Comparison of ENCODE assay signal across 34 cellular contexts in genomic region chr2:53944542-53944941, GRCh38.
"Had no signal": no experiment of that assay in that cellular context is flagged by ENCODE, and none has a peak within 500 bp of the region (broad histone marks: within the 10 kb centered on the region; RNA-seq: fewer than 3 reads in every experiment).

No MANE protein-coding gene starts in this region.

- H3K4me1 ChIP-seq: SJSA1 had no signal

- DNase-seq: activated CD4-positive, alpha-beta memory T cell treated with anti-CD3 and anti-CD28 coated beads for 36 hours; activated CD4-positive, alpha-beta T cell treated with anti-CD3 and anti-CD28 coated beads for 36 hours; activated CD4-positive, alpha-beta T cell treated with anti-CD3 and anti-CD28 coated beads, Interleukin-2, amount 10 ng/mL, durations not matched to agents 7 days and 5 days; activated CD8-positive, alpha-beta memory T cell treated with anti-CD3 and anti-CD28 coated beads, Interleukin-2, amount 50 U/mL, for 48 hours; activated effector memory CD4-positive, alpha-beta T cell treated with Interleukin-2 at 50 U/mL for 16 hours; activated naive CD4-positive, alpha-beta T cell treated with anti-CD3 and anti-CD28 coated beads, Interleukin-2, amount 10 ng/mL, durations not matched to agents 7 days and 5 days; activated naive CD8-positive, alpha-beta T cell treated with anti-CD3 and anti-CD28 coated beads, Interleukin-2, amount 50 U/mL, for 24 hours; activated T-cell treated with anti-CD3 and anti-CD28 coated beads, Interleukin-2, amount 50 U/mL, for 48 hours; amniotic stem cell; aorta; brain microvascular endothelial cell; central memory CD4-positive, alpha-beta T cell; Kasumi-1; KG1; MG63; MV-4-11; NCI-H1092; NCI-H1417; NCI-H146; NCI-H187; NCI-H2029 treated with DMSO at 0.1 percent for 48 hours; NCI-H2107; NCI-H2171; NCI-H510A; NCI-H69; NCI-H82; PC-3; Peyer's patch; RPMI8226; SHP77 treated with DMSO at 0.1 percent for 48 hours; T1000 had no signal

- H3K9me3 ChIP-seq: MG63, Peyer's patch, SJSA1 had no signal

- H3K4me3 ChIP-seq: MG63, Peyer's patch, SJSA1 had no signal

- H3K27ac ChIP-seq: brain microvascular endothelial cell, Peyer's patch, SJSA1 had no signal

- H3K27me3 ChIP-seq: brain microvascular endothelial cell, MG63, Peyer's patch, SJSA1 had no signal

- ATAC-seq: activated CD4-positive, alpha-beta T cell treated with anti-CD3 and anti-CD28 coated beads for 36 hours; activated CD4-positive, CD25-positive, alpha-beta regulatory T cell treated with anti-CD3 and anti-CD28 coated beads, Interleukin-2, amount 50 U/mL, for 24 hours; activated naive CD8-positive, alpha-beta T cell treated with anti-CD3 and anti-CD28 coated beads, Interleukin-2, amount 50 U/mL, for 24 hours; PC-3; WTC11 had no signal
